Comparison of ENCODE assay signal across 8 cellular contexts in the genomic region with DNA sequence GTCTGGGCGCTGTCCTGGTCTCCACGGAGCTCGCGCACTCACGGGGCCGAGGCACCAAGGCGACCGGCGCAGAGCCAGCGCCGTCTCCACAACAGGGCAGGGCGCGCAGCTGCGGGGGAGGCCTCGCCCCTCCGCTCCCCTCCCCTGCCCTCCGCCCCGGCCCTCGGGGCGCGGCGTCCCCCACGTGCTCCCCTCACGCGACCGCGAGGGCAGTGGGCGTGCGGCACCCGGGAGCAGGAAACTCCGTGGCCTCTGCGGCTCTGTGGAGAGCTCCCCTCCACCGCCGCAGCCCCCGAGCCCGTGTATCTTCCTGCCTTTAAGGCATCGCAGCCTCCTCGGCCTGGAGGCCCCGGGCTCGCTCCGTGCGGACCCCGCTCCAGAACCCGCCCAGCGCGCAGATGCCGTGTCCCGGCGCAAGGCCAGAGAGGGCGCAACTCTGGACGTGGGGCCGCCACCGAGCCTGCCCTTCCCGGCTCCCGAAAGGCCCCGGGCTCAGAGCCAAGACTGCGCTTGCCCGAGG.
DNase-seq lines count a peak whose midpoint lies in the region; ATAC-seq and TF ChIP-seq lines count a peak whose summit lies in the region.

No MANE protein-coding gene starts in this region.

- H3K4me3 Mint-ChIP-seq in stimulated activated naive B cell treated with anti-CD40 and anti-IgM and Interleukin-4, amounts not matched to agents 10 μg/mL and 1 μg/mL and 100 μg/mL, for 72 hours: peak overlapping the region; percentile 86 to 94

- H3K27me3 ChIP-seq in ACC112 (ENCODE audit: insufficient read depth, low read length) (no peaks in the 10 kb centered on the region), muscle layer of duodenum (ENCODE audit: low read depth, low read length) (no peaks in the 10 kb centered on the region)

- H3K27ac ChIP-seq in ACC112 (ENCODE audit: low read depth, low read length) (peak overlapping the region; percentile 88), muscle layer of duodenum (ENCODE audit: low read length) (peak overlapping the region; percentile 69)

- H3K36me3 ChIP-seq in ACC112 (ENCODE audit: insufficient read depth, low read length): peaks cover 15% of the 10 kb centered on the region; the same call in 1 of the 2 replicates
- H3K36me3 ChIP-seq in muscle layer of duodenum (ENCODE audit: control insufficient read depth in 1 of 2, insufficient read depth in 2 of 2, low read length in 2 of 2): peaks cover 0 to 10% of the 10 kb centered on the region in 2 donors

- H3K9me3 Mint-ChIP-seq in stimulated activated naive B cell treated with anti-CD40 and anti-IgM and Interleukin-4, amounts not matched to agents 10 μg/mL and 1 μg/mL and 100 μg/mL, for 72 hours: no peaks in the 10 kb centered on the region

- no peaks in the 10 kb centered on the region for H3K9me3 ChIP-seq in muscle layer of duodenum (ENCODE audit: control insufficient read depth in 1 of 2, low read length in 2 of 2)

- H3K36me3 Mint-ChIP-seq in stimulated activated naive B cell treated with anti-CD40 and anti-IgM and Interleukin-4, amounts not matched to agents 10 μg/mL and 1 μg/mL and 100 μg/mL, for 72 hours: peaks cover 18 to 30% of the 10 kb centered on the region in 2 donors

- ATAC-seq in GM18502 (IDR thresholded peaks at IDR 0.05; ENCODE audit: poor library complexity, unreplicated experiment) (peak; percentile 26), HG02943 (IDR thresholded peaks at IDR 0.05; ENCODE audit: low read depth, unreplicated experiment) (peak; percentile 13)
- ATAC-seq in stimulated activated naive B cell treated with anti-CD40 and anti-IgM and Interleukin-4, amounts not matched to agents 10 μg/mL and 1 μg/mL and 100 μg/mL, for 72 hours (replicated peaks): peak; percentile 44 to 52

- H3K27ac Mint-ChIP-seq in stimulated activated naive B cell treated with anti-CD40 and anti-IgM and Interleukin-4, amounts not matched to agents 10 μg/mL and 1 μg/mL and 100 μg/mL, for 72 hours: peak overlapping the region; percentile 71

- DNase-seq in NCI-H2196 treated with DMSO at 0.1 percent for 48 hours (lab: John Stamatoyannopoulos, UW; ENCODE audit: unreplicated experiment): peak; percentile 32
- peak in 2 of 3 experiments; percentile 50 to 66 for DNase-seq in activated CD8-positive, alpha-beta memory T cell treated with anti-CD3 and anti-CD28 coated beads for 48 hours (ENCODE audit: low read depth in 2 of 3, low spot score in 2 of 3)
- peak; percentile 90 to 91 for DNase-seq in erythroblast (lab: John Stamatoyannopoulos, UW)
- DNase-seq in stimulated activated naive B cell treated with anti-CD40 and anti-IgM and Interleukin-4, amounts not matched to agents 10 μg/mL and 1 μg/mL and 100 μg/mL, for 72 hours: no peak

- H3K79me2 ChIP-seq in ACC112 (ENCODE audit: control insufficient read depth, insufficient read depth, low read length, unreplicated experiment): peaks cover 41% of the 10 kb centered on the region

- peak overlapping the region; percentile 21 for H2AFZ ChIP-seq in ACC112 (ENCODE audit: low read length, unreplicated experiment)

- no peak for TF ChIP-seq POLR2A in erythroblast (IDR thresholded peaks at IDR 0.05; ENCODE audit: low read length)

- H3K4me1 ChIP-seq in ACC112 (ENCODE audit: control insufficient read depth, insufficient read depth, low read length, unreplicated experiment) (peaks cover 34% of the 10 kb centered on the region), muscle layer of duodenum (ENCODE audit: control insufficient read depth in 1 of 2, insufficient read depth in 2 of 2, low read length in 2 of 2) (peaks cover 0 to 64% of the 10 kb centered on the region in 2 donors)

- H3K4me1 Mint-ChIP-seq in stimulated activated naive B cell treated with anti-CD40 and anti-IgM and Interleukin-4, amounts not matched to agents 10 μg/mL and 1 μg/mL and 100 μg/mL, for 72 hours: peaks cover 35 to 73% of the 10 kb centered on the region in 2 donors

- H3K4me3 ChIP-seq in ACC112 (ENCODE audit: low read depth, low read length) (peak overlapping the region; percentile 91), muscle layer of duodenum (ENCODE audit: low read depth in 1 of 2, low read length in 2 of 2) (peak overlapping the region; percentile 39 to 83)

- no peaks in the 10 kb centered on the region for H3K27me3 Mint-ChIP-seq in stimulated activated naive B cell treated with anti-CD40 and anti-IgM and Interleukin-4, amounts not matched to agents 10 μg/mL and 1 μg/mL and 100 μg/mL, for 72 hours
